9 cellular contexts compared by ENCODE assay signal in genomic region chr1:31423418-31423947, GRCh38. TPM values are rescaled to one million over a fixed set of nuclear protein-coding genes. Genes with fewer than 3 reads are reported as not detected.
DNase-seq lines count a peak whose midpoint lies in the region; ATAC-seq and TF ChIP-seq lines count a peak whose summit lies in the region.
"Had no signal": no experiment of that assay in that cellular context is flagged by ENCODE, and none has a peak within 500 bp of the region (broad histone marks: within the 10 kb centered on the region; RNA-seq: fewer than 3 reads in every experiment).

No MANE protein-coding gene starts in this region.

- no peak overlapping the region for H3K27ac Mint-ChIP-seq in activated T-helper 2 cell treated with anti-CD3 and anti-CD28 coated beads, Interferon-gamma antibody, Interleukin-2, Interleukin-4, amounts not matched to agents 10 μg/mL and 5 μg/mL and 100 μg/mL, durations not matched to agents 14 hours and 24 hours and 36 hours
- H3K27ac Mint-ChIP-seq in WTC11 (no peak overlapping the region), Calu3 (ENCODE audit: unreplicated experiment) (no peak overlapping the region)
- H3K27ac Mint-ChIP-seq: T-helper 1 cell treated with Interleukin-12 subunit alpha and Interleukin-12 subunit beta and Interleukin-4 antibody, amounts not matched to agents 30 μg/mL and 1 μg/mL, for 36 hours had no signal

- peaks cover 19% of the 10 kb centered on the region for H3K27me3 Mint-ChIP-seq in activated T-helper 2 cell treated with anti-CD3 and anti-CD28 coated beads, Interferon-gamma antibody, Interleukin-2, Interleukin-4, amounts not matched to agents 10 μg/mL and 5 μg/mL and 100 μg/mL, durations not matched to agents 14 hours and 24 hours and 36 hours (ENCODE audit: low read depth)
- H3K27me3 Mint-ChIP-seq in WTC11 (ENCODE audit: low read depth) (no peaks in the 10 kb centered on the region), Calu3 (ENCODE audit: unreplicated experiment) (no peaks in the 10 kb centered on the region)

- H3K4me3 Mint-ChIP-seq in activated T-helper 2 cell treated with anti-CD3 and anti-CD28 coated beads, Interferon-gamma antibody, Interleukin-2, Interleukin-4, amounts not matched to agents 10 μg/mL and 5 μg/mL and 100 μg/mL, durations not matched to agents 14 hours and 24 hours and 36 hours (ENCODE audit: low read depth) = no peak overlapping the region
- H3K4me3 Mint-ChIP-seq in WTC11 (no peak overlapping the region), Calu3 (ENCODE audit: low read depth, unreplicated experiment) (no peak overlapping the region)
- H3K4me3 Mint-ChIP-seq: T-helper 1 cell treated with Interleukin-12 subunit alpha and Interleukin-12 subunit beta and Interleukin-4 antibody, amounts not matched to agents 30 μg/mL and 1 μg/mL, for 36 hours had no signal

- no peaks in the 10 kb centered on the region for H3K36me3 Mint-ChIP-seq in activated T-helper 2 cell treated with anti-CD3 and anti-CD28 coated beads, Interferon-gamma antibody, Interleukin-2, Interleukin-4, amounts not matched to agents 10 μg/mL and 5 μg/mL and 100 μg/mL, durations not matched to agents 14 hours and 24 hours and 36 hours (ENCODE audit: low read depth)
- H3K36me3 Mint-ChIP-seq in WTC11 (peaks cover 5% of the 10 kb centered on the region), Calu3 (ENCODE audit: insufficient read depth, unreplicated experiment) (peaks cover 18% of the 10 kb centered on the region)

- TF ChIP-seq CTCF in WTC11 (IDR thresholded peaks at IDR 0.05) = no peak
- no peak for TF ChIP-seq CTCF in Calu3 (IDR thresholded peaks at IDR 0.05; ENCODE audit: unreplicated experiment)

- DNase-seq in kidney tubule cell (ENCODE audit: low spot score) (peak; percentile 63), WTC11 (ENCODE audit: low spot score) (no peak), Calu3 (no peak), NCI-H1092 (lab: John Stamatoyannopoulos, UW) (no peak)
- no peak for DNase-seq in activated T-helper 2 cell treated with anti-CD3 and anti-CD28 coated beads, Interferon-gamma antibody, Interleukin-2, Interleukin-4, amounts not matched to agents 10 μg/mL and 5 μg/mL and 100 μg/mL, durations not matched to agents 14 hours and 24 hours and 36 hours (ENCODE audit: low spot score)

- no peaks in the 10 kb centered on the region for H3K9me3 Mint-ChIP-seq in activated T-helper 2 cell treated with anti-CD3 and anti-CD28 coated beads, Interferon-gamma antibody, Interleukin-2, Interleukin-4, amounts not matched to agents 10 μg/mL and 5 μg/mL and 100 μg/mL, durations not matched to agents 14 hours and 24 hours and 36 hours
- H3K9me3 Mint-ChIP-seq in WTC11 = no peaks in the 10 kb centered on the region
- H3K9me3 Mint-ChIP-seq in Calu3 (ENCODE audit: low read depth, unreplicated experiment) = no peaks in the 10 kb centered on the region
- H3K9me3 Mint-ChIP-seq: T-helper 1 cell treated with Interleukin-12 subunit alpha and Interleukin-12 subunit beta and Interleukin-4 antibody, amounts not matched to agents 30 μg/mL and 1 μg/mL, for 36 hours had no signal

- intact Hi-C loops in activated T-helper 2 cell treated with anti-CD3 and anti-CD28 coated beads, Interferon-gamma antibody, Interleukin-2, Interleukin-4, amounts not matched to agents 10 μg/mL and 5 μg/mL and 100 μg/mL, durations not matched to agents 14 hours and 24 hours and 36 hours (cut with micrococcal nuclease) = loop anchor here (5.0 kb wide), 1 partner anchor 241 kb away; no protein-coding TSS in a partner anchor
- intact Hi-C loops in Calu3 (cut with micrococcal nuclease; ENCODE audit: unreplicated experiment) = loop anchor here (2.0 kb wide), 2 partner anchors 125 to 239 kb away; no protein-coding TSS in a partner anchor

- BruUV-seq in Calu3 (replicated peaks; lab: Mats Ljungman, UMichigan) = no TSS peak

- peak; percentile 80 for ATAC-seq in GM18858 (IDR thresholded peaks at IDR 0.05; ENCODE audit: unreplicated experiment)
- peak; percentile 63 for ATAC-seq in GM21717 (IDR thresholded peaks at IDR 0.05; ENCODE audit: unreplicated experiment)
- ATAC-seq in HG03521 (IDR thresholded peaks at IDR 0.05; ENCODE audit: unreplicated experiment) = peak; percentile 67
- ATAC-seq in WTC11 = no peak

- peaks cover 8% of the 10 kb centered on the region for H3K4me1 Mint-ChIP-seq in activated T-helper 2 cell treated with anti-CD3 and anti-CD28 coated beads, Interferon-gamma antibody, Interleukin-2, Interleukin-4, amounts not matched to agents 10 μg/mL and 5 μg/mL and 100 μg/mL, durations not matched to agents 14 hours and 24 hours and 36 hours (ENCODE audit: low read depth)
- H3K4me1 Mint-ChIP-seq in WTC11 (peaks cover 12% of the 10 kb centered on the region; the same call in 1 of the 2 replicates), Calu3 (ENCODE audit: low read depth, unreplicated experiment) (peaks cover 33% of the 10 kb centered on the region)

- POLR2A ChIA-PET in WTC11 (lab: Charles Lee) = no interaction called here

- CTCF ChIA-PET in WTC11 (lab: Charles Lee) = interaction anchor here (0.6 to 9.0 kb wide), 5 partner anchors 28 to 242 kb away, joined by 3 to 225 read pairs (median 9); partner anchors contain the start of gene FABP3
- CTCF ChIA-PET in Calu3 (lab: Charles Lee) = interaction anchor here (2.5 to 4.7 kb wide), 2 partner anchors 29 to 125 kb away, joined by 20 to 44 read pairs; no protein-coding TSS in a partner anchor

TF ChIP-seq in WTC11, 78 proteins besides CTCF, POLR2A, EP300 and RAD21 (continues in another document):
- TF ChIP-seq ZNF671 (CRISPR knock-in tag; IDR thresholded peaks at IDR 0.05) (no peak), KAT7 (CRISPR knock-in tag; IDR thresholded peaks at IDR 0.05; ENCODE audit: borderline replicate concordance) (no peak), EMX1 (CRISPR knock-in tag; IDR thresholded peaks at IDR 0.05) (no peak), IRF2 (CRISPR knock-in tag; IDR thresholded peaks at IDR 0.05; ENCODE audit: borderline replicate concordance, low read depth) (no peak), ZNF232 (CRISPR knock-in tag; IDR thresholded peaks at IDR 0.05) (no peak), TEAD1 (CRISPR knock-in tag; IDR thresholded peaks at IDR 0.05) (no peak), GABPB1 (CRISPR knock-in tag; IDR thresholded peaks at IDR 0.05) (no peak), ZNF396 (CRISPR knock-in tag; IDR thresholded peaks at IDR 0.05; ENCODE audit: borderline replicate concordance) (no peak), JAZF1 (CRISPR knock-in tag; IDR thresholded peaks at IDR 0.05) (no peak), ZNF317 (CRISPR knock-in tag; IDR thresholded peaks at IDR 0.05; ENCODE audit: borderline replicate concordance, low read depth) (no peak), ZNF121 (CRISPR knock-in tag; IDR thresholded peaks at IDR 0.05) (no peak)
- TF ChIP-seq, protein P1, sequence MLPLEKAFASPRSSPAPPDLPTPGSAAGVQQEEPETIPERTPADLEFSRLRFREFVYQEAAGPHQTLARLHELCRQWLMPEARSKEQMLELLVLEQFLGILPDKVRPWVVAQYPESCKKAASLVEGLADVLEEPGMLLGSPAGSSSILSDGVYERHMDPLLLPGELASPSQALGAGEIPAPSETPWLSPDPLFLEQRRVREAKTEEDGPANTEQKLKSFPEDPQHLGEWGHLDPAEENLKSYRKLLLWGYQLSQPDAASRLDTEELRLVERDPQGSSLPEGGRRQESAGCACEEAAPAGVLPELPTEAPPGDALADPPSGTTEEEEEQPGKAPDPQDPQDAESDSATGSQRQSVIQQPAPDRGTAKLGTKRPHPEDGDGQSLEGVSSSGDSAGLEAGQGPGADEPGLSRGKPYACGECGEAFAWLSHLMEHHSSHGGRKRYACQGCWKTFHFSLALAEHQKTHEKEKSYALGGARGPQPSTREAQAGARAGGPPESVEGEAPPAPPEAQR (CRISPR knock-in tag; IDR thresholded peaks at IDR 0.05) = no peak
- TF ChIP-seq, protein P2, sequence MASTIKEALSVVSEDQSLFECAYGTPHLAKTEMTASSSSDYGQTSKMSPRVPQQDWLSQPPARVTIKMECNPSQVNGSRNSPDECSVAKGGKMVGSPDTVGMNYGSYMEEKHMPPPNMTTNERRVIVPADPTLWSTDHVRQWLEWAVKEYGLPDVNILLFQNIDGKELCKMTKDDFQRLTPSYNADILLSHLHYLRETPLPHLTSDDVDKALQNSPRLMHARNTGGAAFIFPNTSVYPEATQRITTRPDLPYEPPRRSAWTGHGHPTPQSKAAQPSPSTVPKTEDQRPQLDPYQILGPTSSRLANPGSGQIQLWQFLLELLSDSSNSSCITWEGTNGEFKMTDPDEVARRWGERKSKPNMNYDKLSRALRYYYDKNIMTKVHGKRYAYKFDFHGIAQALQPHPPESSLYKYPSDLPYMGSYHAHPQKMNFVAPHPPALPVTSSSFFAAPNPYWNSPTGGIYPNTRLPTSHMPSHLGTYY (CRISPR knock-in tag; IDR thresholded peaks at IDR 0.05) = no peak
- TF ChIP-seq, protein P3, sequence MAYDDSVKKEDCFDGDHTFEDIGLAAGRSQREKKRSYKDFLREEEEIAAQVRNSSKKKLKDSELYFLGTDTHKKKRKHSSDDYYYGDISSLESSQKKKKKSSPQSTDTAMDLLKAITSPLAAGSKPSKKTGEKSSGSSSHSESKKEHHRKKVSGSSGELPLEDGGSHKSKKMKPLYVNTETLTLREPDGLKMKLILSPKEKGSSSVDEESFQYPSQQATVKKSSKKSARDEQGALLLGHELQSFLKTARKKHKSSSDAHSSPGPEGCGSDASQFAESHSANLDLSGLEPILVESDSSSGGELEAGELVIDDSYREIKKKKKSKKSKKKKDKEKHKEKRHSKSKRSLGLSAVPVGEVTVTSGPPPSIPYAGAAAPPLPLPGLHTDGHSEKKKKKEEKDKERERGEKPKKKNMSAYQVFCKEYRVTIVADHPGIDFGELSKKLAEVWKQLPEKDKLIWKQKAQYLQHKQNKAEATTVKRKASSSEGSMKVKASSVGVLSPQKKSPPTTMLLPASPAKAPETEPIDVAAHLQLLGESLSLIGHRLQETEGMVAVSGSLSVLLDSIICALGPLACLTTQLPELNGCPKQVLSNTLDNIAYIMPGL (CRISPR knock-in tag; IDR thresholded peaks at IDR 0.05) = no peak

RNA-seq across cellular contexts. Expression of gene SERINC2, which starts 10.5 kb away (rescaled TPM):
- 0.21 and 0.27 TPM in 2 replicates for total RNA-seq in activated T-helper 2 cell treated with anti-CD3 and anti-CD28 coated beads, Interferon-gamma antibody, Interleukin-2, Interleukin-4, amounts not matched to agents 10 μg/mL and 5 μg/mL and 100 μg/mL, durations not matched to agents 14 hours and 24 hours and 36 hours
- total RNA-seq in WTC11 (2021) (26.0 to 27.8 TPM (median 27.6 TPM) in 3 replicates), Calu3 (2022) (67.7 and 79.8 TPM in 2 replicates)

RNA-seq across cellular contexts. Expression of gene FABP3, which starts 50.6 kb away (rescaled TPM):
- total RNA-seq in activated T-helper 2 cell treated with anti-CD3 and anti-CD28 coated beads, Interferon-gamma antibody, Interleukin-2, Interleukin-4, amounts not matched to agents 10 μg/mL and 5 μg/mL and 100 μg/mL, durations not matched to agents 14 hours and 24 hours and 36 hours = not detected in 2 replicates
- total RNA-seq in WTC11 (2021) (18.0 to 25.0 TPM (median 19.0 TPM) in 3 replicates), Calu3 (2022) (not detected in 2 replicates)

Comparison
In these comparisons a context has a peak if more than half of its experiments do, and no peak if none do; other contexts are left out.
1. RNA of gene SERINC2, which starts 10.5 kb away (total RNA-seq): 67.7 to 79.8 TPM in Calu3 and 26.0 to 27.8 TPM in WTC11; 0.21 to 0.27 TPM in activated T-helper 2 cell treated with anti-CD3 and anti-CD28 coated beads, Interferon-gamma antibody, Interleukin-2, Interleukin-4, amounts not matched to agents 10 μg/mL and 5 μg/mL and 100 μg/mL, durations not matched to agents 14 hours and 24 hours and 36 hours; every median in the first group is over 10 times any median in the second.
2. RNA of gene FABP3, which starts 50.6 kb away (total RNA-seq): 18.0 to 25.0 TPM in WTC11; not detected in activated T-helper 2 cell treated with anti-CD3 and anti-CD28 coated beads, Interferon-gamma antibody, Interleukin-2, Interleukin-4, amounts not matched to agents 10 μg/mL and 5 μg/mL and 100 μg/mL, durations not matched to agents 14 hours and 24 hours and 36 hours and not detected in Calu3; every median in the first group is over 10 times any median in the second.